In the genomic region with DNA sequence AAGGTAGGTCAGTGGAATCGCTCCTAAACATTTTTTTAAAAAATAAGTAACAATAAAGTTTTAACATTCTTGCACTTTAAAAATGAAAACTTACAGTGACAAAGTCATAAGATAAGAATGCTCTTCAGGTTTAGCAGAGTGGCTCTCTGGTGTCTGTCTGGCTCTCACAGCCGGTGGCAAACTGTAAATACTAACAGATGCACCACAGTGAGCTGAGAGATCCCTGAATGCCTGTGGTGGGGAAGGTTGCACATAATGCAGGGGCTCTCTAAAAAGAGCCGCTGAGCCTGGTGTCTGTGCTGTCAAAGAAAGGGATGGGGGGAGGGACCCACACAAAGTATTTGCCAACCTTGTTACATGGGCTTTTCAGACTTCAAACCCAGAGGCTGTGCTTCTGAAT, we compare ENCODE assay signal across 22 cellular contexts.
A peak's percentile ranks its signal among the peaks of the same experiment; 100 is the strongest.
DNase-seq lines count a peak whose midpoint lies in the region; ATAC-seq, FAIRE-seq and TF ChIP-seq lines count a peak whose summit lies in the region.
"Had no signal": no experiment of that assay in that cellular context is flagged by ENCODE, and none has a peak within 500 bp of the region (broad histone marks: within the 10 kb centered on the region; RNA-seq: fewer than 3 reads in every experiment).

No MANE protein-coding gene starts in this region.

- no peak for FAIRE-seq in astrocyte (lab: Jason Lieb, UNC)
- FAIRE-seq: GM12878, small intestine had no signal

- TF ChIP-seq CTCF in GM23338 (conservative IDR thresholded peaks at IDR 0.05; ENCODE audit: low read depth in 2 of 2): no peak
- no peak for TF ChIP-seq CTCF in astrocyte (IDR thresholded peaks at IDR 0.05; ENCODE audit: insufficient read depth, low read depth, low read length)
- no peak for TF ChIP-seq CTCF in foreskin fibroblast (IDR thresholded peaks at IDR 0.05; ENCODE audit: low read depth, low read length)
- no peak for TF ChIP-seq CTCF in colonic mucosa (IDR thresholded peaks at IDR 0.05)

- no peaks in the 10 kb centered on the region for H3K79me2 ChIP-seq in GM23338 (replicated peaks; ENCODE audit: insufficient read depth)
- H3K79me2 ChIP-seq in astrocyte (ENCODE audit: insufficient read depth, low read length): no peaks in the 10 kb centered on the region

- no peak overlapping the region for H3K4me3 Mint-ChIP-seq in GM23338
- no peak overlapping the region for H3K4me3 Mint-ChIP-seq in astrocyte (ENCODE audit: unreplicated experiment)
- H3K4me3 Mint-ChIP-seq: activated CD8-positive, alpha-beta T cell treated with anti-CD3 and anti-CD28 coated beads, Interleukin-2, amount 10 ng/mL, durations not matched to agents 7 days and 5 days; stimulated activated naive B cell treated with anti-CD40 and anti-IgM and Interleukin-4, amounts not matched to agents 10 μg/mL and 1 μg/mL and 100 μg/mL, for 72 hours had no signal

- H3K27ac Mint-ChIP-seq in GM23338 (no peak overlapping the region), astrocyte (ENCODE audit: unreplicated experiment) (peak overlapping the region; percentile 93)
- H3K27ac Mint-ChIP-seq: activated CD8-positive, alpha-beta T cell treated with anti-CD3 and anti-CD28 coated beads, Interleukin-2, amount 10 ng/mL, durations not matched to agents 7 days and 5 days; stimulated activated naive B cell treated with anti-CD40 and anti-IgM and Interleukin-4, amounts not matched to agents 10 μg/mL and 1 μg/mL and 100 μg/mL, for 72 hours had no signal

- H2AFZ ChIP-seq in GM23338: no peak overlapping the region
- H2AFZ ChIP-seq in astrocyte (ENCODE audit: low read depth, low read length): no peak overlapping the region

- H3K4me2 ChIP-seq in GM23338: no peak overlapping the region
- no peak overlapping the region for H3K4me2 ChIP-seq in astrocyte (ENCODE audit: low read length)

- H3K36me3 Mint-ChIP-seq in GM23338 (ENCODE audit: low read depth) (no peaks in the 10 kb centered on the region), astrocyte (ENCODE audit: low read depth, unreplicated experiment) (no peaks in the 10 kb centered on the region)
- H3K36me3 Mint-ChIP-seq: stimulated activated naive B cell treated with anti-CD40 and anti-IgM and Interleukin-4, amounts not matched to agents 10 μg/mL and 1 μg/mL and 100 μg/mL, for 72 hours had no signal

- H3K27me3 ChIP-seq in GM23338 (ENCODE audit: insufficient read depth): no peaks in the 10 kb centered on the region
- no peaks in the 10 kb centered on the region for H3K27me3 ChIP-seq in astrocyte (ENCODE audit: insufficient read depth, low read length)
- no peaks in the 10 kb centered on the region for H3K27me3 ChIP-seq in colonic mucosa
- H3K27me3 ChIP-seq: adrenal gland, cardiac muscle cell, dorsolateral prefrontal cortex, neutrophil had no signal

- H3K4me1 Mint-ChIP-seq in GM23338: peaks cover 7% of the 10 kb centered on the region
- H3K4me1 Mint-ChIP-seq in astrocyte (ENCODE audit: low read depth, unreplicated experiment): peaks cover 59% of the 10 kb centered on the region
- H3K4me1 Mint-ChIP-seq: stimulated activated naive B cell treated with anti-CD40 and anti-IgM and Interleukin-4, amounts not matched to agents 10 μg/mL and 1 μg/mL and 100 μg/mL, for 72 hours had no signal

- no peaks in the 10 kb centered on the region for H3K9me2 ChIP-seq in GM23338 (ENCODE audit: insufficient read depth)

- H3K27ac ChIP-seq in GM23338 (ENCODE audit: low read depth) (no peak overlapping the region), astrocyte (ENCODE audit: low read depth, low read length) (no peak overlapping the region), colonic mucosa (no peak overlapping the region)
- H3K27ac ChIP-seq: adrenal gland, cardiac muscle cell, dorsolateral prefrontal cortex, neutrophil had no signal

- H3K9ac ChIP-seq in astrocyte (ENCODE audit: low read length) (no peak overlapping the region), colonic mucosa (ENCODE audit: low read depth in 2 of 2, low read length in 2 of 2) (no peak overlapping the region)

- peak; percentile 7 for DNase-seq in EL
- DNase-seq in GM23338 (ENCODE audit: low spot score): no peak
- DNase-seq in astrocyte (ENCODE audit: low read depth): peak; percentile 43
- DNase-seq in myocyte (ENCODE audit: low read depth): peak; percentile 43
- no peak for DNase-seq in foreskin fibroblast
- DNase-seq in stimulated activated CD4-positive, alpha-beta T cell treated with anti-CD3 and anti-CD28 coated beads, Interleukin-15, amount 100 ng/mL, for 24 hours: no peak
- no peak for DNase-seq in colonic mucosa
- DNase-seq: activated CD4-positive, CD25-positive, alpha-beta regulatory T cell treated with anti-CD3 and anti-CD28 coated beads, Interleukin-2, amount 50 U/mL, for 72 hours; activated CD8-positive, alpha-beta T cell treated with anti-CD3 and anti-CD28 coated beads, Interleukin-2, amount 10 ng/mL, durations not matched to agents 7 days and 5 days; activated gamma-delta T cell; adrenal gland; AML-193; dorsolateral prefrontal cortex; head of caudate nucleus; Kasumi-1; NCI-H1092 treated with DMSO at 0.1 percent for 48 hours; small intestine; stimulated activated CD4-positive, alpha-beta T cell treated with anti-CD3 and anti-CD28 coated beads, Interleukin-2, amount 100 ng/mL, for 48 hours; stimulated activated naive B cell treated with anti-CD40 and anti-IgM and Interleukin-4, amounts not matched to agents 10 μg/mL and 1 μg/mL and 100 μg/mL, for 72 hours had no signal

- H3K4me3 ChIP-seq in GM23338 (no peak overlapping the region), astrocyte (ENCODE audit: insufficient read depth, low read depth, low read length) (no peak overlapping the region), foreskin fibroblast (ENCODE audit: low read depth in 1 of 2, low read length in 2 of 2) (no peak overlapping the region), colonic mucosa (no peak overlapping the region)
- H3K4me3 ChIP-seq: adrenal gland, cardiac muscle cell, dorsolateral prefrontal cortex, GM12878 had no signal

- no peaks in the 10 kb centered on the region for H3K36me3 ChIP-seq in GM23338 (ENCODE audit: insufficient read depth)
- H3K36me3 ChIP-seq in astrocyte (ENCODE audit: insufficient read depth, low read length): no peaks in the 10 kb centered on the region
- no peaks in the 10 kb centered on the region for H3K36me3 ChIP-seq in colonic mucosa
- H3K36me3 ChIP-seq: adrenal gland, cardiac muscle cell, neutrophil had no signal

- H3K27me3 Mint-ChIP-seq in GM23338 (ENCODE audit: insufficient read depth, low read depth, poor library complexity): peaks cover 4% of the 10 kb centered on the region
- no peaks in the 10 kb centered on the region for H3K27me3 Mint-ChIP-seq in astrocyte (ENCODE audit: low read depth, unreplicated experiment)
- H3K27me3 Mint-ChIP-seq: stimulated activated naive B cell treated with anti-CD40 and anti-IgM and Interleukin-4, amounts not matched to agents 10 μg/mL and 1 μg/mL and 100 μg/mL, for 72 hours had no signal

- H3K9me3 Mint-ChIP-seq in GM23338: no peaks in the 10 kb centered on the region
- H3K9me3 Mint-ChIP-seq in astrocyte (ENCODE audit: unreplicated experiment): no peaks in the 10 kb centered on the region

- H3K9me3 ChIP-seq in astrocyte (ENCODE audit: insufficient read depth, low read depth, low read length) (no peaks in the 10 kb centered on the region), colonic mucosa (no peaks in the 10 kb centered on the region)
- H3K9me3 ChIP-seq: adrenal gland, neutrophil had no signal

- H3F3A ChIP-seq in GM23338 (replicated peaks; ENCODE audit: low read depth): no peaks in the 10 kb centered on the region

- peak; percentile 77 for ATAC-seq in GM23338
- ATAC-seq: activated CD8-positive, alpha-beta T cell treated with anti-CD3 and anti-CD28 coated beads, Interleukin-2, amount 10 ng/mL, durations not matched to agents 7 days and 5 days; GM12878; stimulated activated naive B cell treated with anti-CD40 and anti-IgM and Interleukin-4, amounts not matched to agents 10 μg/mL and 1 μg/mL and 100 μg/mL, for 72 hours had no signal

- H3K4me1 ChIP-seq in GM23338 (ENCODE audit: insufficient read depth): no peaks in the 10 kb centered on the region
- H3K4me1 ChIP-seq in astrocyte (ENCODE audit: insufficient read depth, low read length): peaks cover 26% of the 10 kb centered on the region
- H3K4me1 ChIP-seq in colonic mucosa: no peaks in the 10 kb centered on the region
- H3K4me1 ChIP-seq: adrenal gland had no signal

- H4K20me1 ChIP-seq in GM23338 (replicated peaks; ENCODE audit: insufficient read depth) (no peaks in the 10 kb centered on the region), astrocyte (ENCODE audit: insufficient read depth, low read length) (no peaks in the 10 kb centered on the region)

- intact Hi-C loops in colonic mucosa (cut with DNase I): no loop called here

TF ChIP-seq in GM23338, 12 proteins besides CTCF, POLR2A, EP300 and RAD21 (continues in another document):
- TF ChIP-seq EZH2phosphoT487 (IDR thresholded peaks at IDR 0.05; ENCODE audit: unreplicated experiment) (no peak), CREB1 (CRISPR knock-in tag; IDR thresholded peaks at IDR 0.05; ENCODE audit: low read depth) (no peak), ZNF331 (CRISPR knock-in tag; IDR thresholded peaks at IDR 0.05; ENCODE audit: low read depth) (no peak), STAT1 (IDR thresholded peaks at IDR 0.05; ENCODE audit: unreplicated experiment) (no peak), JUNB (IDR thresholded peaks at IDR 0.05; ENCODE audit: unreplicated experiment) (no peak), EZH2 (IDR thresholded peaks at IDR 0.05; ENCODE audit: low read depth, unreplicated experiment) (no peak)
- TF ChIP-seq, protein P1, sequence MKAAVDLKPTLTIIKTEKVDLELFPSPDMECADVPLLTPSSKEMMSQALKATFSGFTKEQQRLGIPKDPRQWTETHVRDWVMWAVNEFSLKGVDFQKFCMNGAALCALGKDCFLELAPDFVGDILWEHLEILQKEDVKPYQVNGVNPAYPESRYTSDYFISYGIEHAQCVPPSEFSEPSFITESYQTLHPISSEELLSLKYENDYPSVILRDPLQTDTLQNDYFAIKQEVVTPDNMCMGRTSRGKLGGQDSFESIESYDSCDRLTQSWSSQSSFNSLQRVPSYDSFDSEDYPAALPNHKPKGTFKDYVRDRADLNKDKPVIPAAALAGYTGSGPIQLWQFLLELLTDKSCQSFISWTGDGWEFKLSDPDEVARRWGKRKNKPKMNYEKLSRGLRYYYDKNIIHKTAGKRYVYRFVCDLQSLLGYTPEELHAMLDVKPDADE (IDR thresholded peaks at IDR 0.05): no peak

Comparison
In these comparisons a context has a peak if more than half of its experiments do, and no peak if none do; other contexts are left out.
1. DNase-seq: peak in EL (single experiment), astrocyte (single experiment) and myocyte (single experiment); none in GM23338 (single experiment), foreskin fibroblast (0 of 2), stimulated activated CD4-positive, alpha-beta T cell treated with anti-CD3 and anti-CD28 coated beads, Interleukin-15, amount 100 ng/mL, for 24 hours (single experiment) and colonic mucosa (single experiment).